ENCODE assay signal across 1 cellular context in the genomic region with DNA sequence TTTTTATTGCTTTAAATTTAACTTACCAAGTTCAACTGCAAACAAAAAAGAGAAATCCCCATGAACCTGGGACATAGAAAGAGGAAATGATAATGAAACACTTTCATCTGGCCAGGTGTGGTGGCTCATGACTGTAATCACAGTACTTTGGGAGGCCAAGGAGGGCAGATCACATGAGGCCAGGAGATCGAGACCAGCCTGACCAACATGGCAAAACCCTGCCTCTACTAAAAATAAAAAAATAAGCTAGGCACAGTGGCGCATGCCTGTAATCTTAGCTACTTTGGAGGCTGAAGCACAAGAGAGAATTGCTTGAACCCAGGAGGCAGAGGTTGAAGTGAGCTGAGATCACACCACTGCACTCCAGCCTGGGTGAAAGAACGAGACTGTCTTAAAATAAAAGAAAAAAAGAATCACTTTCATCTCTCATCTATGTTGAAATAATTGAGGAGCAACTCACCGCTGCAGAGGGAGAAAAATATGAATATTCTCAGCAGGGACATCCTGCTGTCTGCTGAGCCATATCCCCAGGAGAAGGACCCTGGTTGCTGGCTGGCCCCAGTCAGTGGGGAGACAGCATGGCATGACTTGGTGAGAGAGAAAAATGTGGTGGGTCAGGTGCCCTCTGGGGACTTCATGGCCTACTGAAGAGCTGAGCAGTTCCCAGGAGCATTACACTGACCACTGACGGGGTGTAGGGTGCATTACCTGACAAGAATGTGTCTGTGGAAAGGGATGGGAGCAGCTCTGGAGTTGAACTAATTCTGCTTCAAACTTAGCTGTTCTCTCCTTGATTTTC.
TF ChIP-seq lines count a peak whose summit lies in the region.

No MANE protein-coding gene starts in this region.

TF ChIP-seq in GM12878, 131 proteins besides CTCF, POLR2A, EP300 and RAD21 (continued from another document and continues in another):
- peak; percentile 85; the same call in 1 of the 2 replicates for TF ChIP-seq TCF3 (IDR thresholded peaks at IDR 0.05; ENCODE audit: borderline replicate concordance, insufficient read depth, low read depth, low read length)
- no peak for TF ChIP-seq SMAD5 (IDR thresholded peaks at IDR 0.05; ENCODE audit: low read depth)
- TF ChIP-seq BCL3 (IDR thresholded peaks at IDR 0.05; ENCODE audit: borderline replicate concordance, insufficient read depth, low read depth, low read length, poor library complexity, severe bottlenecking), result no peak
- no peak for TF ChIP-seq HSF1 (IDR thresholded peaks at IDR 0.05; ENCODE audit: low read depth, low read length)
- no peak for TF ChIP-seq USF1 (IDR thresholded peaks at IDR 0.05; ENCODE audit: borderline replicate concordance, extremely low read length, insufficient read depth, low read depth, low read length)
- no peak for TF ChIP-seq HCFC1 (IDR thresholded peaks at IDR 0.05; ENCODE audit: low read length)
- TF ChIP-seq BACH1 (IDR thresholded peaks at IDR 0.05; ENCODE audit: borderline replicate concordance), result peak; percentile 21; the same call in 1 of the 2 replicates
- TF ChIP-seq HDAC6 (IDR thresholded peaks at IDR 0.05; ENCODE audit: unreplicated experiment), result no peak
- TF ChIP-seq SIN3A (IDR thresholded peaks at IDR 0.05; ENCODE audit: low read depth, low read length), result no peak
- TF ChIP-seq YBX1 (IDR thresholded peaks at IDR 0.05), result no peak
- no peak for TF ChIP-seq STAT3 (IDR thresholded peaks at IDR 0.05; ENCODE audit: low read depth, low read length)
- TF ChIP-seq GATAD2B (conservative IDR thresholded peaks at IDR 0.05; ENCODE audit: low read depth), result no peak
- TF ChIP-seq ATF7 (IDR thresholded peaks at IDR 0.05; ENCODE audit: low read depth), result peak; percentile 60
- TF ChIP-seq JUND (IDR thresholded peaks at IDR 0.05; ENCODE audit: low read depth, low read length), result no peak
- TF ChIP-seq SMARCA5 (IDR thresholded peaks at IDR 0.05), result peak; percentile 85; the same call in 1 of the 2 replicates
- TF ChIP-seq, protein P1, sequence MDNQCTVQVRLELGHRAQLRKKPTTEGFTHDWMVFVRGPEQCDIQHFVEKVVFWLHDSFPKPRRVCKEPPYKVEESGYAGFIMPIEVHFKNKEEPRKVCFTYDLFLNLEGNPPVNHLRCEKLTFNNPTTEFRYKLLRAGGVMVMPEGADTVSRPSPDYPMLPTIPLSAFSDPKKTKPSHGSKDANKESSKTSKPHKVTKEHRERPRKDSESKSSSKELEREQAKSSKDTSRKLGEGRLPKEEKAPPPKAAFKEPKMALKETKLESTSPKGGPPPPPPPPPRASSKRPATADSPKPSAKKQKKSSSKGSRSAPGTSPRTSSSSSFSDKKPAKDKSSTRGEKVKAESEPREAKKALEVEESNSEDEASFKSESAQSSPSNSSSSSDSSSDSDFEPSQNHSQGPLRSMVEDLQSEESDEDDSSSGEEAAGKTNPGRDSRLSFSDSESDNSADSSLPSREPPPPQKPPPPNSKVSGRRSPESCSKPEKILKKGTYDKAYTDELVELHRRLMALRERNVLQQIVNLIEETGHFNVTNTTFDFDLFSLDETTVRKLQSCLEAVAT (IDR thresholded peaks at IDR 0.05), result peak; percentile 61; the same call in 1 of the 2 replicates
- no peak for TF ChIP-seq SUPT20H (IDR thresholded peaks at IDR 0.05; ENCODE audit: borderline replicate concordance, control insufficient read depth, low read depth, low read length)
- TF ChIP-seq MXI1 (IDR thresholded peaks at IDR 0.05; ENCODE audit: low read depth, low read length), result no peak
- no peak for TF ChIP-seq ZNF687 (IDR thresholded peaks at IDR 0.05)
- TF ChIP-seq TBL1XR1 (IDR thresholded peaks at IDR 0.05; ENCODE audit: low read depth, low read length), result no peak
- TF ChIP-seq IKZF1 (conservative IDR thresholded peaks at IDR 0.05), result peak; percentile 26; the same call in 1 of the 2 replicates
- no peak for TF ChIP-seq CBFB (IDR thresholded peaks at IDR 0.05; ENCODE audit: low read depth)
- TF ChIP-seq BMI1 (IDR thresholded peaks at IDR 0.05; ENCODE audit: borderline replicate concordance), result no peak; the same call in 1 of the 2 replicates
- TF ChIP-seq IKZF2 (IDR thresholded peaks at IDR 0.05), result peak; percentile 30 to 64; a peak in 2 of 4 replicates
- no peak for TF ChIP-seq SIX5 (IDR thresholded peaks at IDR 0.05; ENCODE audit: low read depth, low read length, severe bottlenecking)
- TF ChIP-seq PRDM15 (CRISPR knock-in tag; IDR thresholded peaks at IDR 0.05), result no peak
- peak; percentile 85 for TF ChIP-seq NR2F1 (conservative IDR thresholded peaks at IDR 0.05)
- TF ChIP-seq USF2 (IDR thresholded peaks at IDR 0.05; ENCODE audit: borderline replicate concordance, low read depth, low read length), result no peak; the same call in 1 of the 2 replicates
- TF ChIP-seq, protein P2, sequence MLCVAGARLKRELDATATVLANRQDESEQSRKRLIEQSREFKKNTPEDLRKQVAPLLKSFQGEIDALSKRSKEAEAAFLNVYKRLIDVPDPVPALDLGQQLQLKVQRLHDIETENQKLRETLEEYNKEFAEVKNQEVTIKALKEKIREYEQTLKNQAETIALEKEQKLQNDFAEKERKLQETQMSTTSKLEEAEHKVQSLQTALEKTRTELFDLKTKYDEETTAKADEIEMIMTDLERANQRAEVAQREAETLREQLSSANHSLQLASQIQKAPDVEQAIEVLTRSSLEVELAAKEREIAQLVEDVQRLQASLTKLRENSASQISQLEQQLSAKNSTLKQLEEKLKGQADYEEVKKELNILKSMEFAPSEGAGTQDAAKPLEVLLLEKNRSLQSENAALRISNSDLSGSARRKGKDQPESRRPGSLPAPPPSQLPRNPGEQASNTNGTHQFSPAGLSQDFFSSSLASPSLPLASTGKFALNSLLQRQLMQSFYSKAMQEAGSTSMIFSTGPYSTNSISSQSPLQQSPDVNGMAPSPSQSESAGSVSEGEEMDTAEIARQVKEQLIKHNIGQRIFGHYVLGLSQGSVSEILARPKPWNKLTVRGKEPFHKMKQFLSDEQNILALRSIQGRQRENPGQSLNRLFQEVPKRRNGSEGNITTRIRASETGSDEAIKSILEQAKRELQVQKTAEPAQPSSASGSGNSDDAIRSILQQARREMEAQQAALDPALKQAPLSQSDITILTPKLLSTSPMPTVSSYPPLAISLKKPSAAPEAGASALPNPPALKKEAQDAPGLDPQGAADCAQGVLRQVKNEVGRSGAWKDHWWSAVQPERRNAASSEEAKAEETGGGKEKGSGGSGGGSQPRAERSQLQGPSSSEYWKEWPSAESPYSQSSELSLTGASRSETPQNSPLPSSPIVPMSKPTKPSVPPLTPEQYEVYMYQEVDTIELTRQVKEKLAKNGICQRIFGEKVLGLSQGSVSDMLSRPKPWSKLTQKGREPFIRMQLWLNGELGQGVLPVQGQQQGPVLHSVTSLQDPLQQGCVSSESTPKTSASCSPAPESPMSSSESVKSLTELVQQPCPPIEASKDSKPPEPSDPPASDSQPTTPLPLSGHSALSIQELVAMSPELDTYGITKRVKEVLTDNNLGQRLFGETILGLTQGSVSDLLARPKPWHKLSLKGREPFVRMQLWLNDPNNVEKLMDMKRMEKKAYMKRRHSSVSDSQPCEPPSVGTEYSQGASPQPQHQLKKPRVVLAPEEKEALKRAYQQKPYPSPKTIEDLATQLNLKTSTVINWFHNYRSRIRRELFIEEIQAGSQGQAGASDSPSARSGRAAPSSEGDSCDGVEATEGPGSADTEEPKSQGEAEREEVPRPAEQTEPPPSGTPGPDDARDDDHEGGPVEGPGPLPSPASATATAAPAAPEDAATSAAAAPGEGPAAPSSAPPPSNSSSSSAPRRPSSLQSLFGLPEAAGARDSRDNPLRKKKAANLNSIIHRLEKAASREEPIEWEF (IDR thresholded peaks at IDR 0.05; ENCODE audit: insufficient replicate concordance, low read depth, low read length), result no peak
- TF ChIP-seq IRF3 (IDR thresholded peaks at IDR 0.05), result no peak
- TF ChIP-seq ZZZ3 (IDR thresholded peaks at IDR 0.05; ENCODE audit: control insufficient read depth, insufficient read length, low read depth), result no peak
- no peak for TF ChIP-seq CHD2 (IDR thresholded peaks at IDR 0.05; ENCODE audit: borderline replicate concordance, low read depth, low read length)
